In the genomic region with DNA sequence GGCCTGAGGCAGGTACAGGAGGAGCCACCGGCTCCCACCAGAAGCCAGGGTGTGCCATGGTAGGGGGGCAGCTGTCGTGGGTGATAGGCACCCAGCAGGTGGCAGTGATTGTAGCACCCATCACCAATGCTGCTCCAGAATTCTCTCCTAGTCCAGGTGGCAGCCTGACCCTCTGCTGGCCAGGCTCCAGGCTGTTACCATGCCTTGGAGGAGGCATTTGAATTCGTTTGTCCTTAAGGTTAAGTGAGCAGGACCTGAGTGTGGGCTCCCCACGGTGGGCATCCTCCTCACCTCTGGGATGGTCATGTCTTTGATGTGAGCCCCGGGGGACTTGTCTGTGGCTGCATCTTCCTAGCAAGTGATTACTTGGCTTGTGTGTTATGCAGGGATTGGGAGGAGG, we compare ENCODE assay signal across 21 cellular contexts. TPM values are rescaled to one million over a fixed set of nuclear protein-coding genes. Genes with fewer than 3 reads are reported as not detected.
DNase-seq lines count a peak whose midpoint lies in the region; ATAC-seq, FAIRE-seq and TF ChIP-seq lines count a peak whose summit lies in the region.
"Had no signal": no experiment of that assay in that cellular context is flagged by ENCODE, and none has a peak within 500 bp of the region (broad histone marks: within the 10 kb centered on the region; RNA-seq: fewer than 3 reads in every experiment).

No MANE protein-coding gene starts in this region.

- H3K36me3 Mint-ChIP-seq in natural killer cell treated with Interleukin-12 subunit alpha and Interleukin-12 subunit beta and Interleukin-15 and Interleukin-18, amount 100 ng/mL, for 72 hours = peaks cover 5% of the 10 kb centered on the region
- H3K36me3 Mint-ChIP-seq in natural killer cell = peaks cover 16% of the 10 kb centered on the region
- no peaks in the 10 kb centered on the region for H3K36me3 Mint-ChIP-seq in activated CD4-positive, alpha-beta T cell treated with anti-CD3 and anti-CD28 coated beads, Interleukin-2, amount 10 ng/mL, durations not matched to agents 7 days and 5 days (ENCODE audit: low read depth)
- H3K36me3 Mint-ChIP-seq: CD14-positive monocyte, IgD-negative memory B cell had no signal

- H3K9me3 Mint-ChIP-seq in natural killer cell treated with Interleukin-12 subunit alpha and Interleukin-12 subunit beta and Interleukin-15 and Interleukin-18, amount 100 ng/mL, for 72 hours = no peaks in the 10 kb centered on the region
- H3K9me3 Mint-ChIP-seq in natural killer cell = no peaks in the 10 kb centered on the region
- H3K9me3 Mint-ChIP-seq in activated CD4-positive, alpha-beta T cell treated with anti-CD3 and anti-CD28 coated beads, Interleukin-2, amount 10 ng/mL, durations not matched to agents 7 days and 5 days = no peaks in the 10 kb centered on the region
- H3K9me3 Mint-ChIP-seq: CD14-positive monocyte had no signal

- ATAC-seq in natural killer cell treated with Interleukin-12 subunit alpha and Interleukin-12 subunit beta and Interleukin-15 and Interleukin-18, amount 100 ng/mL, for 72 hours = no peak
- ATAC-seq in natural killer cell = no peak
- ATAC-seq in IMR-90 (ENCODE audit: low read depth) = no peak

- H3K9me1 ChIP-seq in IMR-90 (ENCODE audit: insufficient read depth, low read length) = peaks cover 12% of the 10 kb centered on the region

- TF ChIP-seq CTCF in natural killer cell (IDR thresholded peaks at IDR 0.05) (no peak), IMR-90 (conservative IDR thresholded peaks at IDR 0.05; ENCODE audit: low read depth, low read length) (no peak), kidney (IDR thresholded peaks at IDR 0.05; ENCODE audit: borderline replicate concordance, extremely low read depth, insufficient read depth) (no peak)

- H3K9ac ChIP-seq in IMR-90 (ENCODE audit: low read depth, low read length) = no peak overlapping the region
- no peak overlapping the region for H3K9ac ChIP-seq in mesenchymal stem cell (ENCODE audit: low read length)
- no peak overlapping the region for H3K9ac ChIP-seq in kidney (ENCODE audit: low read length in 2 of 2)

- H4K91ac ChIP-seq in IMR-90 (ENCODE audit: insufficient read depth, low read depth, low read length) (no peak overlapping the region), mesenchymal stem cell (ENCODE audit: low read length) (no peak overlapping the region)

- H3K56ac ChIP-seq in IMR-90 (ENCODE audit: extremely low read depth, insufficient read depth, low read length) = no peak overlapping the region

- H2BK5ac ChIP-seq in IMR-90 (ENCODE audit: low read depth, low read length, poor library complexity, severe bottlenecking) (peak overlapping the region; percentile 12), mesenchymal stem cell (ENCODE audit: low read depth, low read length, poor library complexity, severe bottlenecking) (no peak overlapping the region)

- H3K27me3 ChIP-seq in IMR-90 (ENCODE audit: control insufficient read depth, insufficient read depth, low read length) (no peaks in the 10 kb centered on the region), mesenchymal stem cell (ENCODE audit: control insufficient read depth in 1 of 2, insufficient read depth in 1 of 2, low read length in 2 of 2) (no peaks in the 10 kb centered on the region)
- H3K27me3 ChIP-seq: SJSA1 had no signal

- 50% methylated on average over 1 of the region's 5 CpGs; no CpG with 5 or more reads in 1 of the 2 experiments for WGBS in IMR-90 (ENCODE audit: extremely low coverage in 2 of 2, insufficient read length in 1 of 2), 2 experiments
- WGBS in mesenchymal stem cell = 79% methylated on average over 4 of the region's 5 CpGs

- peak overlapping the region; percentile 27; the same call in 1 of the 2 replicates for H2BK120ac ChIP-seq in IMR-90 (ENCODE audit: low read depth, low read length)
- H2BK120ac ChIP-seq in mesenchymal stem cell (ENCODE audit: low read depth, low read length) = no peak overlapping the region

- H3K79me1 ChIP-seq in IMR-90 (ENCODE audit: low read depth in 1 of 2, low read length in 2 of 2) (no peaks in the 10 kb centered on the region), mesenchymal stem cell (replicated peaks; ENCODE audit: low read length, poor library complexity, severe bottlenecking) (no peaks in the 10 kb centered on the region)

- FAIRE-seq in kidney (lab: Jason Lieb, UNC) = no peak
- FAIRE-seq: GM12892, RCC 7860 had no signal

- no peak overlapping the region for H2AFZ ChIP-seq in IMR-90 (replicated peaks; ENCODE audit: low read length, poor library complexity)
- no peak overlapping the region for H2AFZ ChIP-seq in mesenchymal stem cell (ENCODE audit: low read depth, low read length)

- TF ChIP-seq POLR2A in IMR-90 (IDR thresholded peaks at IDR 0.05; ENCODE audit: low read depth, low read length) = no peak

- H3K4me3 ChIP-seq in IMR-90 (ENCODE audit: insufficient read depth, low read depth, low read length) (no peak overlapping the region), mesenchymal stem cell (ENCODE audit: insufficient read depth in 1 of 2, low read depth in 1 of 2, low read length in 2 of 2) (no peak overlapping the region), kidney (ENCODE audit: low read length in 2 of 2) (no peak overlapping the region)
- H3K4me3 ChIP-seq: SJSA1 had no signal

- no peak overlapping the region for H4K5ac ChIP-seq in IMR-90 (ENCODE audit: low read depth, low read length)

- intact Hi-C loops in natural killer cell (cut with micrococcal nuclease) = loop anchor here (5.0 kb wide), 3 partner anchors 59 to 419 kb away; partner anchors contain the start of gene RGS9
- intact Hi-C loops in IMR-90 (cut with micrococcal nuclease) = loop anchor here (5.0 to 10.0 kb wide), 5 partner anchors 74 to 422 kb away; no protein-coding TSS in a partner anchor
- intact Hi-C loops in kidney (cut with DNase I) = no loop called here

- peak; percentile 18 for DNase-seq in natural killer cell treated with Interleukin-12 subunit alpha and Interleukin-12 subunit beta and Interleukin-15 and Interleukin-18, amount 100 ng/mL, for 72 hours (ENCODE audit: low spot score)
- no peak for DNase-seq in natural killer cell
- no peak for DNase-seq in IMR-90
- no peak for DNase-seq in mesenchymal stem cell
- no peak for DNase-seq in kidney
- DNase-seq in activated CD4-positive, alpha-beta T cell treated with anti-CD3 and anti-CD28 coated beads, Interleukin-2, amount 10 ng/mL, durations not matched to agents 7 days and 5 days = no peak
- DNase-seq in retina = no peak
- no peak for DNase-seq in ACHN
- DNase-seq: DMS79, GOT3, Karpas-422, NCI-H1417, NCI-H1694 treated with DMSO at 0.1 percent for 48 hours, NCI-H2081 treated with DMSO at 0.1 percent for 48 hours, NCI-H2171 treated with DMSO at 0.1 percent for 48 hours, NCI-H524 treated with DMSO at 0.1 percent for 48 hours had no signal

- dilution Hi-C loops in IMR-90 (cut with HindIII; ENCODE audit: low sequenced_read_pairs, unreplicated experiment) = no loop called here

- no peak overlapping the region for H3K27ac ChIP-seq in IMR-90 (ENCODE audit: insufficient read depth, low read length)
- no peak overlapping the region for H3K27ac ChIP-seq in mesenchymal stem cell (ENCODE audit: low read length, poor library complexity, severe bottlenecking)
- no peak overlapping the region for H3K27ac ChIP-seq in kidney (ENCODE audit: low read depth in 2 of 2, low read length in 2 of 2)
- H3K27ac ChIP-seq: SJSA1 had no signal

- no peak overlapping the region for H2BK15ac ChIP-seq in IMR-90 (ENCODE audit: low read depth, low read length)
- H2BK15ac ChIP-seq in mesenchymal stem cell (ENCODE audit: low read depth, poor library complexity, severe bottlenecking) = no peak overlapping the region

- H3K4me1 ChIP-seq in IMR-90 (ENCODE audit: control insufficient read depth, insufficient read depth, low read length) (peaks cover 3% of the 10 kb centered on the region; the same call in 1 of the 2 replicates), mesenchymal stem cell (ENCODE audit: control insufficient read depth, insufficient read depth, low read depth, low read length) (peaks cover 3% of the 10 kb centered on the region), kidney (ENCODE audit: control insufficient read depth in 1 of 2, insufficient read depth in 1 of 2, low read depth in 1 of 2, low read length in 2 of 2) (no peaks in the 10 kb centered on the region)

- no peaks in the 10 kb centered on the region for H4K20me1 ChIP-seq in IMR-90 (ENCODE audit: insufficient read depth, low read length)

- H3K4ac ChIP-seq in IMR-90 (ENCODE audit: low read depth, low read length) = peak overlapping the region; percentile 3; the same call in 1 of the 2 replicates
- no peak overlapping the region for H3K4ac ChIP-seq in mesenchymal stem cell (ENCODE audit: low read depth in 1 of 2, low read length in 2 of 2)

- BruUV-seq in IMR-90 (replicated peaks; lab: Mats Ljungman, UMichigan) = no TSS peak

- POLR2A ChIA-PET in IMR-90 (lab: Charles Lee; ENCODE audit: unreplicated experiment) = no interaction called here
- POLR2A ChIA-PET in activated CD4-positive, alpha-beta T cell treated with anti-CD3 and anti-CD28 coated beads, Interleukin-2, amount 10 ng/mL, durations not matched to agents 7 days and 5 days (lab: Charles Lee) = no interaction called here

- H4K8ac ChIP-seq in IMR-90 (ENCODE audit: low read depth in 2 of 2, low read length in 2 of 2) (no peak overlapping the region), mesenchymal stem cell (ENCODE audit: low read length) (no peak overlapping the region)

- H3K9me3 ChIP-seq in IMR-90 (ENCODE audit: control insufficient read depth, insufficient read depth, low read length) (no peaks in the 10 kb centered on the region), mesenchymal stem cell (ENCODE audit: control insufficient read depth, low read length) (no peaks in the 10 kb centered on the region), kidney (ENCODE audit: control insufficient read depth in 1 of 2, low read length in 2 of 2) (no peaks in the 10 kb centered on the region)
- H3K9me3 ChIP-seq: SJSA1 had no signal

- H2BK20ac ChIP-seq in IMR-90 (ENCODE audit: low read depth, low read length) = no peak overlapping the region

- peak overlapping the region; percentile 51 for H2AK5ac ChIP-seq in IMR-90 (ENCODE audit: low read depth, low read length)
- H2AK5ac ChIP-seq in mesenchymal stem cell (ENCODE audit: low read length, severe bottlenecking) = peak overlapping the region; percentile 47

- no peak for TF ChIP-seq RAD21 in IMR-90 (IDR thresholded peaks at IDR 0.05; ENCODE audit: low read length)

- no peaks in the 10 kb centered on the region for H3K27me3 Mint-ChIP-seq in natural killer cell treated with Interleukin-12 subunit alpha and Interleukin-12 subunit beta and Interleukin-15 and Interleukin-18, amount 100 ng/mL, for 72 hours
- no peaks in the 10 kb centered on the region for H3K27me3 Mint-ChIP-seq in natural killer cell (ENCODE audit: low read depth in 2 of 2)
- H3K27me3 Mint-ChIP-seq in activated CD4-positive, alpha-beta T cell treated with anti-CD3 and anti-CD28 coated beads, Interleukin-2, amount 10 ng/mL, durations not matched to agents 7 days and 5 days = peaks cover 2% of the 10 kb centered on the region

- H3K14ac ChIP-seq in IMR-90 (replicated peaks; ENCODE audit: low read depth, low read length) (no peak overlapping the region), mesenchymal stem cell (ENCODE audit: low read length in 2 of 2) (no peak overlapping the region)

- H3K4me2 ChIP-seq in IMR-90 (ENCODE audit: low read depth, low read length) = no peak overlapping the region
- no peak overlapping the region for H3K4me2 ChIP-seq in mesenchymal stem cell (ENCODE audit: low read length, poor library complexity, severe bottlenecking)

- peak overlapping the region in 1 of 2 donors; percentile 87 for H3K27ac Mint-ChIP-seq in natural killer cell treated with Interleukin-12 subunit alpha and Interleukin-12 subunit beta and Interleukin-15 and Interleukin-18, amount 100 ng/mL, for 72 hours
- no peak overlapping the region for H3K27ac Mint-ChIP-seq in natural killer cell
- no peak overlapping the region for H3K27ac Mint-ChIP-seq in activated CD4-positive, alpha-beta T cell treated with anti-CD3 and anti-CD28 coated beads, Interleukin-2, amount 10 ng/mL, durations not matched to agents 7 days and 5 days
- H3K27ac Mint-ChIP-seq: CD14-positive monocyte, IgD-negative memory B cell had no signal

- peaks cover 28 to 33% of the 10 kb centered on the region in 2 donors for H3K4me1 Mint-ChIP-seq in natural killer cell treated with Interleukin-12 subunit alpha and Interleukin-12 subunit beta and Interleukin-15 and Interleukin-18, amount 100 ng/mL, for 72 hours (ENCODE audit: low read depth in 2 of 2)
- peaks cover 4% of the 10 kb centered on the region in 2 donors for H3K4me1 Mint-ChIP-seq in natural killer cell
- H3K4me1 Mint-ChIP-seq in activated CD4-positive, alpha-beta T cell treated with anti-CD3 and anti-CD28 coated beads, Interleukin-2, amount 10 ng/mL, durations not matched to agents 7 days and 5 days = peaks cover 15% of the 10 kb centered on the region

- no peak overlapping the region for H2AK9ac ChIP-seq in IMR-90 (replicated peaks; ENCODE audit: low read depth, low read length, poor library complexity)

- in situ Hi-C loops in IMR-90 (cut with MboI; ENCODE audit: low sequenced_read_pairs) = no loop called here
- in situ Hi-C loops in ACHN (cut with HindIII; ENCODE audit: low pct_ligation_motif_present, low pct_unique_long_range_greater_than_20kb, low sequenced_read_pairs) = no loop called here

- H3K18ac ChIP-seq in IMR-90 (ENCODE audit: low read depth, low read length) = no peak overlapping the region
- H3K18ac ChIP-seq in mesenchymal stem cell (ENCODE audit: low read depth in 1 of 2, low read length in 2 of 2) = peak overlapping the region in 1 of 2 experiments; percentile 11

- H3K36me3 ChIP-seq in IMR-90 (ENCODE audit: control insufficient read depth, insufficient read depth, low read length) = no peaks in the 10 kb centered on the region
- H3K36me3 ChIP-seq in mesenchymal stem cell (ENCODE audit: control insufficient read depth in 1 of 2, insufficient read depth in 2 of 2, low read depth in 1 of 2, low read length in 2 of 2) = no peaks in the 10 kb centered on the region
- H3K36me3 ChIP-seq in kidney (ENCODE audit: control insufficient read depth in 1 of 2, insufficient read depth in 2 of 2, low read length in 2 of 2) = no peaks in the 10 kb centered on the region
- H3K36me3 ChIP-seq: SJSA1 had no signal

- H3K4me3 Mint-ChIP-seq in natural killer cell treated with Interleukin-12 subunit alpha and Interleukin-12 subunit beta and Interleukin-15 and Interleukin-18, amount 100 ng/mL, for 72 hours = no peak overlapping the region
- no peak overlapping the region for H3K4me3 Mint-ChIP-seq in natural killer cell
- no peak overlapping the region for H3K4me3 Mint-ChIP-seq in activated CD4-positive, alpha-beta T cell treated with anti-CD3 and anti-CD28 coated beads, Interleukin-2, amount 10 ng/mL, durations not matched to agents 7 days and 5 days
- H3K4me3 Mint-ChIP-seq: CD14-positive monocyte, IgD-negative memory B cell had no signal

- CTCF ChIA-PET in IMR-90 (lab: Yijun Ruan, JAX) = no interaction called here
- CTCF ChIA-PET in activated CD4-positive, alpha-beta T cell treated with anti-CD3 and anti-CD28 coated beads, Interleukin-2, amount 10 ng/mL, durations not matched to agents 7 days and 5 days (lab: Charles Lee) = interaction anchor here (0.5 to 0.8 kb wide), 2 partner anchors 59 to 359 kb away, joined by 3 to 5 read pairs; partner anchors contain the start of gene RGS9

- H2BK12ac ChIP-seq in mesenchymal stem cell (ENCODE audit: low read length in 2 of 2) = peak overlapping the region in 1 of 2 experiments; percentile 94

- H3K23ac ChIP-seq in IMR-90 (ENCODE audit: low read depth, low read length) = no peak overlapping the region
- no peak overlapping the region for H3K23ac ChIP-seq in mesenchymal stem cell (ENCODE audit: low read length in 2 of 2)

RNA-seq across cellular contexts. Expression of gene RGS9, which starts 59.4 kb away (rescaled TPM):
- total RNA-seq in natural killer cell treated with Interleukin-12 subunit alpha and Interleukin-12 subunit beta and Interleukin-15 and Interleukin-18, amount 100 ng/mL, for 72 hours = 10 to 100 TPM; 14.1 to 16.2 TPM
- total RNA-seq in natural killer cell (10 to 100 TPM; 25.0 to 47.3 (median 37.2) TPM), IMR-90 (2012; rRNA removed) (0.90 and 1.4 TPM in 2 replicates), kidney (4.2 TPM)
- polyA plus RNA-seq in IMR-90 (2012; rRNA removed) (0.77 and 1.1 TPM in 2 replicates), kidney (ENCODE audit: insufficient read depth, low read depth, low replicate concordance) (7.2 TPM)
- polyA plus RNA-seq in IMR-90 (2012; cell fraction: cytosol; rRNA removed) = 0.41 and 0.58 TPM in 2 replicates
- 0.60 and 1.3 TPM in 2 replicates for polyA plus RNA-seq in IMR-90 (2012; cell fraction: nucleus; rRNA removed; ENCODE audit: low replicate concordance)
- 8.0 TPM for polyA plus RNA-seq in mesenchymal stem cell (2013, experiment 1 of 2)
- 8.1 TPM for polyA plus RNA-seq in mesenchymal stem cell (2013, experiment 2 of 2)
- 1 to 10 TPM; 6.0 to 6.3 TPM for total RNA-seq in activated CD4-positive, alpha-beta T cell treated with anti-CD3 and anti-CD28 coated beads, Interleukin-2, amount 10 ng/mL, durations not matched to agents 7 days and 5 days
- polyA plus RNA-seq: CD14-positive monocyte had no signal
